8 cellular contexts compared by ENCODE assay signal in genomic region chr10:11612004-11613001, GRCh38. TPM values are rescaled to one million over a fixed set of nuclear protein-coding genes. Genes with fewer than 3 reads are reported as not detected.
DNase-seq lines count a peak whose midpoint lies in the region; ATAC-seq and TF ChIP-seq lines count a peak whose summit lies in the region.

No MANE protein-coding gene starts in this region.

- H3K27ac Mint-ChIP-seq in activated CD4-positive, alpha-beta T cell treated with anti-CD3 and anti-CD28 coated beads for 36 hours, result peak overlapping the region; percentile 81

- H3K27me3 ChIP-seq in PC-3 (ENCODE audit: low read length) (no peaks in the 10 kb centered on the region), duodenal mucosa (ENCODE audit: control insufficient read depth in 1 of 2, insufficient read depth in 2 of 2, low read length in 2 of 2) (no peaks in the 10 kb centered on the region), muscle layer of colon (ENCODE audit: control insufficient read depth in 1 of 2, insufficient read depth in 2 of 2, low read length in 2 of 2) (no peaks in the 10 kb centered on the region)

- peaks cover 43% of the 10 kb centered on the region for H3K4me1 Mint-ChIP-seq in activated CD4-positive, alpha-beta T cell treated with anti-CD3 and anti-CD28 coated beads for 36 hours

- H3F3A ChIP-seq in PC-3 (ENCODE audit: low read length, unreplicated experiment), result no peaks in the 10 kb centered on the region

- H3K9me3 ChIP-seq in PC-3 (ENCODE audit: low read length) (no peaks in the 10 kb centered on the region), duodenal mucosa (ENCODE audit: control insufficient read depth in 1 of 2, low read length in 2 of 2) (peaks cover 0 to under 1% of the 10 kb centered on the region in 2 donors), muscle layer of colon (ENCODE audit: low read length) (no peaks in the 10 kb centered on the region)

- H3K27ac ChIP-seq in PC-3 (ENCODE audit: low read length) (0 out of 2 replicates have a peak overlapping the region, but pooled peaks have one; percentile 34), duodenal mucosa (ENCODE audit: low read depth, low read length) (peak overlapping the region; percentile 54), muscle layer of colon (ENCODE audit: low read depth, low read length) (peak overlapping the region; percentile 55)

- H3K4me1 ChIP-seq in PC-3 (ENCODE audit: insufficient read depth, low read length), result peaks cover 14% of the 10 kb centered on the region; the same call in 1 of the 2 replicates
- H3K4me1 ChIP-seq in duodenal mucosa (ENCODE audit: control insufficient read depth in 1 of 2, insufficient read depth in 2 of 2, low read length in 2 of 2), result peaks cover 10 to 23% of the 10 kb centered on the region in 2 donors
- peaks cover 6% of the 10 kb centered on the region for H3K4me1 ChIP-seq in muscle layer of colon (ENCODE audit: insufficient read depth, low read length)

- H3K79me2 ChIP-seq in PC-3 (ENCODE audit: low read length), result peaks cover 36% of the 10 kb centered on the region

- no peak for TF ChIP-seq CTCF in PC-3 (conservative IDR thresholded peaks at IDR 0.05; ENCODE audit: low read depth, low read length)

- peaks cover 8% of the 10 kb centered on the region for H3K9me3 Mint-ChIP-seq in activated CD4-positive, alpha-beta T cell treated with anti-CD3 and anti-CD28 coated beads for 36 hours (ENCODE audit: low read depth)

- POLR2A ChIA-PET in activated CD4-positive, alpha-beta T cell treated with anti-CD3 and anti-CD28 coated beads for 36 hours (lab: Charles Lee), result no interaction called here
- POLR2A ChIA-PET in PC-3 (lab: Charles Lee; ENCODE audit: unreplicated experiment), result interaction anchor here (0.6 kb wide), 1 partner anchor 13 kb away, joined by 3 read pairs; no protein-coding TSS in a partner anchor

- peak overlapping the region; percentile 76 for H3K4me3 Mint-ChIP-seq in activated CD4-positive, alpha-beta T cell treated with anti-CD3 and anti-CD28 coated beads for 36 hours

- H3K9me2 ChIP-seq in PC-3 (replicated peaks; ENCODE audit: low read length), result no peaks in the 10 kb centered on the region

- H3K36me3 Mint-ChIP-seq in activated CD4-positive, alpha-beta T cell treated with anti-CD3 and anti-CD28 coated beads for 36 hours (ENCODE audit: low read depth), result no peaks in the 10 kb centered on the region

- CTCF ChIA-PET in activated CD4-positive, alpha-beta T cell treated with anti-CD3 and anti-CD28 coated beads for 36 hours (lab: Charles Lee), result interaction anchor here (1.0 to 2.1 kb wide), 3 partner anchors 19 to 97 kb away, joined by 3 to 7 read pairs (median 4); no protein-coding TSS in a partner anchor
- CTCF ChIA-PET in PC-3 (lab: Charles Lee), result interaction anchor here (0.5 kb wide), 1 partner anchor 75 kb away, joined by 3 read pairs; no protein-coding TSS in a partner anchor

- H3K4me2 ChIP-seq in PC-3 (ENCODE audit: low read length), result peak overlapping the region; percentile 80

- peak; percentile 62 for ATAC-seq in activated CD4-positive, alpha-beta T cell treated with anti-CD3 and anti-CD28 coated beads for 36 hours
- ATAC-seq in PC-3, result no peak

- TSS peak; percentile 81 for BruUV-seq in PC-3 (replicated peaks; lab: Mats Ljungman, UMichigan)

- 0 out of 2 replicates have a peak, but pooled peaks cover 5% of the 10 kb centered on the region for H4K20me1 ChIP-seq in PC-3 (ENCODE audit: low read length)

- peak overlapping the region; percentile 76 for H3K9ac ChIP-seq in PC-3 (ENCODE audit: low read length)
- peak overlapping the region; percentile 77 to 84 for H3K9ac ChIP-seq in duodenal mucosa (ENCODE audit: low read depth in 1 of 2, low read length in 2 of 2)
- peak overlapping the region; percentile 23 for H3K9ac ChIP-seq in muscle layer of colon (ENCODE audit: low read length)

- DNase-seq in activated CD4-positive, alpha-beta T cell treated with anti-CD3 and anti-CD28 coated beads for 36 hours, result peak; percentile 30
- DNase-seq in activated CD4-positive, alpha-beta T cell treated with anti-CD3 and anti-CD28 coated beads for 1 hour, result no peak
- DNase-seq in PC-3 (no peak), SHP77 treated with DMSO at 0.1 percent for 48 hours (lab: John Stamatoyannopoulos, UW) (no peak), mucosa of gallbladder (ENCODE audit: low spot score) (no peak), T-helper 9 cell (no peak)

- peak overlapping the region; percentile 79 for H2AFZ ChIP-seq in PC-3 (ENCODE audit: low read length)

- intact Hi-C loops in activated CD4-positive, alpha-beta T cell treated with anti-CD3 and anti-CD28 coated beads for 36 hours (cut with DNase I, micrococcal nuclease), result loop anchor here (2.0 to 5.0 kb wide), 3 partner anchors 34 to 130 kb away; partner anchors contain the start of gene ECHDC3 (in 1 of the 2)
- intact Hi-C loops in PC-3 (cut with micrococcal nuclease), result loop anchor here (1.0 kb wide), 1 partner anchor 104 kb away; no protein-coding TSS in a partner anchor

- H3K4me3 ChIP-seq in PC-3 (ENCODE audit: low read length), result peak overlapping the region; percentile 75
- H3K4me3 ChIP-seq in duodenal mucosa (ENCODE audit: low read depth in 1 of 2, low read length in 2 of 2), result peak overlapping the region; percentile 83 to 92
- H3K4me3 ChIP-seq in muscle layer of colon (ENCODE audit: low read depth in 1 of 2, low read length in 2 of 2), result peak overlapping the region; percentile 85 to 95

- no peaks in the 10 kb centered on the region for H3K36me3 ChIP-seq in PC-3 (ENCODE audit: low read depth, low read length)
- H3K36me3 ChIP-seq in duodenal mucosa (ENCODE audit: control insufficient read depth in 1 of 2, insufficient read depth in 2 of 2, low read length in 2 of 2), result no peaks in the 10 kb centered on the region
- no peaks in the 10 kb centered on the region for H3K36me3 ChIP-seq in muscle layer of colon (ENCODE audit: insufficient read depth, low read length)

- peaks cover 2% of the 10 kb centered on the region for H3K27me3 Mint-ChIP-seq in activated CD4-positive, alpha-beta T cell treated with anti-CD3 and anti-CD28 coated beads for 36 hours

RNA-seq across cellular contexts. Expression of gene USP6NL, which starts 0.9 kb away (rescaled TPM):
- total RNA-seq in activated CD4-positive, alpha-beta T cell treated with anti-CD3 and anti-CD28 coated beads for 36 hours, result 1 to 10 TPM; 4.4 to 5.4 TPM
- total RNA-seq in PC-3 (2014; rRNA removed) (13.0 and 14.3 TPM in 2 replicates), mucosa of gallbladder (14.6 TPM)

Comparison
In these comparisons a context has a peak if more than half of its experiments do, and no peak if none do; other contexts are left out.
1. H3K9ac ChIP-seq: peak in every context shown above with its lines; median percentile 80 in duodenal mucosa; 76 in PC-3; 23 in muscle layer of colon.